ENCODE assay signal across 8 cellular contexts in genomic region chr5:74316064-74316586, GRCh38.
DNase-seq lines count a peak whose midpoint lies in the region; ATAC-seq and TF ChIP-seq lines count a peak whose summit lies in the region.

No MANE protein-coding gene starts in this region.

- DNase-seq in CD1c-positive myeloid dendritic cell (ENCODE audit: extremely low spot score) (peak; percentile 62), RKO (ENCODE audit: low spot score) (peak; percentile 81), fibroblast of mammary gland (ENCODE audit: low read depth) (peak; percentile 95), cerebellum (ENCODE audit: low spot score) (no peak), left colon (no peak), NCI-H446 treated with DMSO at 0.1 percent for 48 hours (lab: John Stamatoyannopoulos, UW) (no peak)
- peak; percentile 38 for DNase-seq in stimulated activated CD4-positive, alpha-beta T cell treated with anti-CD3 and anti-CD28 coated beads, Interleukin-15, amount 100 ng/mL, for 24 hours

- ATAC-seq in GM21825 (IDR thresholded peaks at IDR 0.05; ENCODE audit: unreplicated experiment) (peak; percentile 46), left colon (no peak)

- no peak overlapping the region for H3K4me3 ChIP-seq in fibroblast of mammary gland (ENCODE audit: control insufficient read depth, low read depth, low read length)

- TF ChIP-seq CTCF in fibroblast of mammary gland (conservative IDR thresholded peaks at IDR 0.05; ENCODE audit: control insufficient read depth, insufficient read depth, low read depth, low read length): no peak

- intact Hi-C loops in left colon (cut with DNase I, micrococcal nuclease): no loop called here

Comparison
In these comparisons a context has a peak if more than half of its experiments do, and no peak if none do; other contexts are left out.
1. DNase-seq: peak in CD1c-positive myeloid dendritic cell (single experiment), RKO (single experiment), fibroblast of mammary gland (single experiment) and stimulated activated CD4-positive, alpha-beta T cell treated with anti-CD3 and anti-CD28 coated beads, Interleukin-15, amount 100 ng/mL, for 24 hours (single experiment); none in cerebellum (single experiment), left colon (0 of 2) and NCI-H446 treated with DMSO at 0.1 percent for 48 hours (single experiment).